16 cellular contexts compared by ENCODE assay signal in the genomic region with DNA sequence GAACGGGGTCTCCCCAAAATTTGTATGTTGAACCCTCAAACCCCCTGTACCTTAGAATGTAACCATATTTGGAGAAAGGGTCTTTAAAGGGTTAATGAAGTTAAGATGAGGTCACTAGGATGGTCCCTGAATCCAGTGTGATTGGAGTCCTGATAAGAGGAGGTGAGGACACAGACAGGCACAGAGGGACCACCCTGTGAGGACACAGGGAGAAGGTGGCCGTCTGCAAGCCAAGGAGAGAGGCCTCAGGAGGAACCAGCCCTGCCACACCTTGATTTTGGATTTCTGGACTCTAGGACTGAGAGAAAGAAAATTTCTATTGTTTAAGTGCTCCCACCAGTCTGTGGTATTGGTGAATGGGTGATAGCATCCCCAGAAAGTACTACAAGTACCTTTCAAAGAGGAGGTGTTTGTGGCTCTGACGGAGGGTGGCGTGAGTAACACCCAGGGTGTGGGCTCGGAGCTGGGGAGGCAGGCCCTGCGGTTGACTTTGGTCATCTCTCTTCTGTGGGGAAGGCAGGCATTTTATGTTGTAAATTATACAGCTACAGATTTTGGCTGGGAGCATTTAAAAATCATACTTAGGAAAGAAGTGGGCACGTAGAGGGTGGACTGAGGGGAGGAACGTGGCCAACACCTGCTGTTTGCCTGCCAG. TPM values are rescaled to one million over a fixed set of nuclear protein-coding genes. Genes with fewer than 3 reads are reported as not detected.
A peak's percentile ranks its signal among the peaks of the same experiment; 100 is the strongest.
DNase-seq lines count a peak whose midpoint lies in the region; ATAC-seq and TF ChIP-seq lines count a peak whose summit lies in the region.
"Had no signal": no experiment of that assay in that cellular context is flagged by ENCODE, and none has a peak within 500 bp of the region (broad histone marks: within the 10 kb centered on the region; RNA-seq: fewer than 3 reads in every experiment).

No MANE protein-coding gene starts in this region.

- no peak overlapping the region for H3T11ph ChIP-seq in H9 (ENCODE audit: low read length)

- H3K4ac ChIP-seq in H9 (ENCODE audit: low read depth, low read length) = no peak overlapping the region

- H2BK12ac ChIP-seq in H9 (ENCODE audit: insufficient read length, low read depth, low read length) = no peak overlapping the region

- H3K36me3 ChIP-seq in left lung = no peaks in the 10 kb centered on the region

- H3K36me3 Mint-ChIP-seq in H9 (ENCODE audit: insufficient read depth in 1 of 3, low read depth in 3 of 3) = no peaks in the 10 kb centered on the region; a peak in 1 of 7 replicates
- no peaks in the 10 kb centered on the region for H3K36me3 Mint-ChIP-seq in brain

- no peak overlapping the region for H2BK20ac ChIP-seq in H9 (ENCODE audit: low read depth, low read length, poor library complexity, severe bottlenecking)

- H3K27me3 ChIP-seq in H9 (ENCODE audit: insufficient read depth, low read length) (no peaks in the 10 kb centered on the region), left lung (peaks cover 0 to 35% of the 10 kb centered on the region in 2 donors)

- H3K4me2 ChIP-seq in H9 (ENCODE audit: insufficient read depth, insufficient read length, low read length) = no peak overlapping the region

- no peak overlapping the region for H3K18ac ChIP-seq in H9 (ENCODE audit: insufficient read length, low read depth, low read length)

- no peak overlapping the region for H4K5ac ChIP-seq in H9 (ENCODE audit: insufficient read length, low read depth, low read length)

- H2AFZ ChIP-seq in H9 (ENCODE audit: low read length) = no peak overlapping the region

- no peak overlapping the region for H2AK5ac ChIP-seq in H9 (ENCODE audit: insufficient read length, low read length)

- H3K27ac ChIP-seq in H9 (ENCODE audit: insufficient read length, low read depth, low read length) = no peak overlapping the region
- no peak overlapping the region for H3K27ac ChIP-seq in left lung
- H3K27ac ChIP-seq: foreskin keratinocyte had no signal

- no peaks in the 10 kb centered on the region for H3K23me2 ChIP-seq in H9 (ENCODE audit: insufficient read length, low read depth, low read length, poor library complexity, severe bottlenecking)

- no peak overlapping the region for H3K23ac ChIP-seq in H9 (ENCODE audit: insufficient read length, low read depth, low read length)

- H4K20me1 ChIP-seq in H9 (ENCODE audit: control insufficient read depth, insufficient read depth, insufficient read length) = no peaks in the 10 kb centered on the region

- no peak overlapping the region for H3K9ac ChIP-seq in H9 (ENCODE audit: extremely low read depth, insufficient read length, low read length)

- no peaks in the 10 kb centered on the region; a peak in 1 of 5 replicates for H3K9me3 Mint-ChIP-seq in H9
- peaks cover 0 to 3% (median 0%) of the 10 kb centered on the region in 5 experiments for H3K9me3 Mint-ChIP-seq in brain
- H3K9me3 Mint-ChIP-seq: activated T-helper 2 cell treated with anti-CD3 and anti-CD28 coated beads, Interferon-gamma antibody, Interleukin-2, Interleukin-4, amounts not matched to agents 10 μg/mL and 5 μg/mL and 100 μg/mL, durations not matched to agents 14 hours and 24 hours and 36 hours had no signal

- peak; percentile 13 for DNase-seq in H9
- peak; percentile 13 to 39 for DNase-seq in left lung
- DNase-seq in sciatic nerve (ENCODE audit: low spot score) = peak; percentile 33
- DNase-seq in kidney tubule cell (ENCODE audit: low spot score) = no peak
- DNase-seq in NCI-H446 (lab: John Stamatoyannopoulos, UW) = no peak
- DNase-seq: effector CD8-positive, alpha-beta T cell; GDM1; stimulated activated CD4-positive, alpha-beta T cell treated with anti-CD3 and anti-CD28 coated beads, Interleukin-15, amount 100 ng/mL, for 24 hours; trophoblast cell had no signal

- H3K9me3 ChIP-seq in H9 (ENCODE audit: control insufficient read depth, low read depth, low read length) (no peaks in the 10 kb centered on the region), left lung (no peaks in the 10 kb centered on the region)

- H3K4me1 Mint-ChIP-seq in H9 (peaks cover 5 to 15% of the 10 kb centered on the region in 2 experiments), brain (peaks cover 44% of the 10 kb centered on the region)

- no peaks in the 10 kb centered on the region for H3K79me2 ChIP-seq in H9 (ENCODE audit: insufficient read depth, low read length)

- no peak for ATAC-seq in left lung
- ATAC-seq in sciatic nerve = no peak
- ATAC-seq in GM19395 (IDR thresholded peaks at IDR 0.05; ENCODE audit: unreplicated experiment) = no peak
- ATAC-seq in HG03139 (IDR thresholded peaks at IDR 0.05; ENCODE audit: unreplicated experiment) = no peak
- ATAC-seq: foreskin keratinocyte had no signal

- H3K27ac Mint-ChIP-seq in H9 = peak overlapping the region in 1 of 3 experiments; percentile 68; a peak in 2 of 7 replicates
- peak overlapping the region; percentile 52 to 96 (median 81) for H3K27ac Mint-ChIP-seq in brain
- H3K27ac Mint-ChIP-seq: activated T-helper 2 cell treated with anti-CD3 and anti-CD28 coated beads, Interferon-gamma antibody, Interleukin-2, Interleukin-4, amounts not matched to agents 10 μg/mL and 5 μg/mL and 100 μg/mL, durations not matched to agents 14 hours and 24 hours and 36 hours had no signal

- no peak overlapping the region for H3K4me3 ChIP-seq in left lung

- H3K4me3 Mint-ChIP-seq in H9 (no peak overlapping the region), brain (peak overlapping the region in 1 of 5 experiments; percentile 21)

- no peaks in the 10 kb centered on the region for H3K4me1 ChIP-seq in H9 (ENCODE audit: insufficient read depth, low read length)
- H3K4me1 ChIP-seq in left lung = peaks cover 0 to 7% of the 10 kb centered on the region in 2 donors
- H3K4me1 ChIP-seq: foreskin keratinocyte had no signal

- H4K8ac ChIP-seq in H9 (replicated peaks; ENCODE audit: insufficient read length, low read depth, low read length) = no peak overlapping the region

- no CpG with 5 or more reads among the region's 8 CpGs for WGBS in H9 (ENCODE audit: extremely low coverage, insufficient read length, low lambda C conversion rate)

- no peak overlapping the region for H2BK120ac ChIP-seq in H9 (ENCODE audit: low read depth, low read length, poor library complexity, severe bottlenecking)

- H3K14ac ChIP-seq in H9 (ENCODE audit: insufficient read depth, low read length) = no peak overlapping the region

- intact Hi-C loops in left lung (cut with DNase I) = no loop called here
- intact Hi-C loops in sciatic nerve (cut with DNase I) = no loop called here

- H2BK15ac ChIP-seq in H9 (ENCODE audit: low read depth, low read length) = no peak overlapping the region

- H3K27me3 Mint-ChIP-seq in H9 (ENCODE audit: low read depth) (no peaks in the 10 kb centered on the region), brain (peaks cover 3% of the 10 kb centered on the region)

- no peak overlapping the region for H4K91ac ChIP-seq in H9 (ENCODE audit: insufficient read length, low read depth, low read length)

- no peak overlapping the region for H2BK5ac ChIP-seq in H9 (ENCODE audit: insufficient read length, low read length)

- no peak overlapping the region for H3K56ac ChIP-seq in H9 (ENCODE audit: insufficient read length, low read depth, low read length)

- TF ChIP-seq CTCF in H9 (conservative IDR thresholded peaks at IDR 0.05) (no peak), brain (conservative IDR thresholded peaks at IDR 0.05) (no peak), left lung (IDR thresholded peaks at IDR 0.05) (no peak)

- no peaks in the 10 kb centered on the region for H3K79me1 ChIP-seq in H9 (ENCODE audit: insufficient read depth, low read depth, low read length, poor library complexity, severe bottlenecking)

RNA-seq across cellular contexts. Expression of a gene that starts 13.8 kb away (rescaled TPM):
- total RNA-seq in H9 (2021) = 4.0 and 4.3 TPM in 2 replicates
- 2.3 TPM for polyA plus RNA-seq in brain (ENCODE audit: insufficient read depth, low read depth, low replicate concordance)
- 10 to 100 TPM; 12.6 to 22.6 TPM for total RNA-seq in left lung
- 39.5 TPM for total RNA-seq in sciatic nerve
- total RNA-seq: activated T-helper 2 cell treated with anti-CD3 and anti-CD28 coated beads, Interferon-gamma antibody, Interleukin-2, Interleukin-4, amounts not matched to agents 10 μg/mL and 5 μg/mL and 100 μg/mL, durations not matched to agents 14 hours and 24 hours and 36 hours; NCI-H460 had no signal

RNA-seq across cellular contexts. Expression of a gene that starts 18.4 kb away (rescaled TPM):
- total RNA-seq in H9 (2021) (not detected in 2 replicates), left lung (not detected), sciatic nerve (not detected)
- not detected for polyA plus RNA-seq in brain (ENCODE audit: insufficient read depth, low read depth, low replicate concordance)
- total RNA-seq: activated T-helper 2 cell treated with anti-CD3 and anti-CD28 coated beads, Interferon-gamma antibody, Interleukin-2, Interleukin-4, amounts not matched to agents 10 μg/mL and 5 μg/mL and 100 μg/mL, durations not matched to agents 14 hours and 24 hours and 36 hours; foreskin keratinocyte; HT-29; NCI-H460 had no signal
- polyA plus RNA-seq: foreskin keratinocyte had no signal

RNA-seq across cellular contexts. Expression of a gene that starts 49.5 kb away (rescaled TPM):
- total RNA-seq in H9 (2021) (16.2 and 16.8 TPM in 2 replicates), left lung (10 to 100 TPM; 14.7 to 22.0 TPM), sciatic nerve (36.2 TPM)
- 2.7 TPM for polyA plus RNA-seq in brain (ENCODE audit: insufficient read depth, low read depth, low replicate concordance)

Comparison
In these comparisons a context has a peak if more than half of its experiments do, and no peak if none do; other contexts are left out.
1. DNase-seq: peak in H9 (single experiment), left lung (2 of 2) and sciatic nerve (single experiment); none in kidney tubule cell (single experiment) and NCI-H446 (0 of 2).